Comparison of ENCODE assay signal across 8 cellular contexts in the genomic region with DNA sequence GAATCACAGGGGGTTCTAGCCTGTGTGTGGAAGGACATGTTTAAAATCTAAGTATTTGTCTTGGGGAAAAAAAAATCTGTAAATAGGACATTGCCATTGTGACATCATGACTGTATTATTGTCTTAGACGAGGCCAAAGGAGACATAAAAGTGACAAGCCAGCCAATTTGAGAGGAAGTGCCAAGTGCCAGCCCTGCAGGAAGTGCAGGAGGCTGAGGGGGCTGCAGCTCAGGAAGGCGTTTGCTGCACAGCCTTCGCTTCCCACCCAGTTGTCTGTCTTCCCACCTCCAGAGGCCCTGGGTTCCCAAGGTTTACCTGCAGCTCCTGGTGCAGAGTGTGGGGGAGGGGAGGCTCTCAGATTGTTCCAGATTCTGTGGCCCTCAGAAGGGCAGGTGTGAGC. TPM values are rescaled to one million over a fixed set of nuclear protein-coding genes. Genes with fewer than 3 reads are reported as not detected.
DNase-seq lines count a peak whose midpoint lies in the region; ATAC-seq and TF ChIP-seq lines count a peak whose summit lies in the region.

No MANE protein-coding gene starts in this region.

- H3K4me3 ChIP-seq in mesenchymal stem cell (ENCODE audit: insufficient read depth in 1 of 2, low read depth in 1 of 2, low read length in 2 of 2) = no peak overlapping the region
- H3K4me3 ChIP-seq in PC-3 (ENCODE audit: low read length) = no peak overlapping the region
- H3K4me3 ChIP-seq in WERI-Rb-1 (ENCODE audit: low read depth, low read length) = no peak overlapping the region

- no peaks in the 10 kb centered on the region for H3F3A ChIP-seq in PC-3 (ENCODE audit: low read length, unreplicated experiment)

- H2AFZ ChIP-seq in mesenchymal stem cell (ENCODE audit: low read depth, low read length) = no peak overlapping the region
- H2AFZ ChIP-seq in PC-3 (ENCODE audit: low read length) = no peak overlapping the region

- 67% methylated on average over 3 of the region's 3 CpGs for WGBS in mesenchymal stem cell

- H3K4ac ChIP-seq in mesenchymal stem cell (ENCODE audit: low read depth in 1 of 2, low read length in 2 of 2) = no peak overlapping the region

- H3K4me1 Mint-ChIP-seq in CD4-positive, alpha-beta T cell (ENCODE audit: low read depth) = peaks cover 84% of the 10 kb centered on the region
- H3K4me1 Mint-ChIP-seq in activated CD4-positive, alpha-beta memory T cell treated with anti-CD3 and anti-CD28 coated beads, Interleukin-2, amount 10 ng/mL, durations not matched to agents 7 days and 5 days = peaks cover 85% of the 10 kb centered on the region

- H3K27ac Mint-ChIP-seq in CD4-positive, alpha-beta T cell = peak overlapping the region; percentile 100
- peak overlapping the region; percentile 91 for H3K27ac Mint-ChIP-seq in activated CD4-positive, alpha-beta memory T cell treated with anti-CD3 and anti-CD28 coated beads, Interleukin-2, amount 10 ng/mL, durations not matched to agents 7 days and 5 days

- peak overlapping the region; percentile 99 for H3K4me3 Mint-ChIP-seq in CD4-positive, alpha-beta T cell
- H3K4me3 Mint-ChIP-seq in activated CD4-positive, alpha-beta memory T cell treated with anti-CD3 and anti-CD28 coated beads, Interleukin-2, amount 10 ng/mL, durations not matched to agents 7 days and 5 days = peak overlapping the region; percentile 89

- H3K27me3 Mint-ChIP-seq in CD4-positive, alpha-beta T cell = no peaks in the 10 kb centered on the region
- H3K27me3 Mint-ChIP-seq in activated CD4-positive, alpha-beta memory T cell treated with anti-CD3 and anti-CD28 coated beads, Interleukin-2, amount 10 ng/mL, durations not matched to agents 7 days and 5 days = no peaks in the 10 kb centered on the region

- H4K20me1 ChIP-seq in PC-3 (ENCODE audit: low read length) = no peaks in the 10 kb centered on the region

- no peak overlapping the region for H2BK15ac ChIP-seq in mesenchymal stem cell (ENCODE audit: low read depth, poor library complexity, severe bottlenecking)

- H3K9me3 Mint-ChIP-seq in CD4-positive, alpha-beta T cell = no peaks in the 10 kb centered on the region
- H3K9me3 Mint-ChIP-seq in activated CD4-positive, alpha-beta memory T cell treated with anti-CD3 and anti-CD28 coated beads, Interleukin-2, amount 10 ng/mL, durations not matched to agents 7 days and 5 days = no peaks in the 10 kb centered on the region

- CTCF ChIA-PET in CD4-positive, alpha-beta T cell (lab: Charles Lee) = interaction anchor here (2.1 kb wide), 1 partner anchor 10 kb away, joined by 6 read pairs; no protein-coding TSS in a partner anchor
- CTCF ChIA-PET in activated CD4-positive, alpha-beta memory T cell treated with anti-CD3 and anti-CD28 coated beads, Interleukin-2, amount 10 ng/mL, durations not matched to agents 7 days and 5 days (lab: Charles Lee) = interaction anchor here (0.8 to 5.5 kb wide), 7 partner anchors 11 to 398 kb away, joined by 3 to 34 read pairs (median 3); no protein-coding TSS in a partner anchor
- CTCF ChIA-PET in PC-3 (lab: Charles Lee) = no interaction called here

- peak overlapping the region; percentile 59 for H2BK120ac ChIP-seq in mesenchymal stem cell (ENCODE audit: low read depth, low read length)

- peak overlapping the region in 1 of 2 experiments; percentile 61 for H3K14ac ChIP-seq in mesenchymal stem cell (ENCODE audit: low read length in 2 of 2)

- peak overlapping the region in 1 of 2 experiments; percentile 70 for H3K18ac ChIP-seq in mesenchymal stem cell (ENCODE audit: low read depth in 1 of 2, low read length in 2 of 2)

- no TSS peak for BruUV-seq in PC-3 (replicated peaks; lab: Mats Ljungman, UMichigan)

- peak overlapping the region; percentile 18 to 65 for H2BK12ac ChIP-seq in mesenchymal stem cell (ENCODE audit: low read length in 2 of 2)

- H3K9me3 ChIP-seq in CD4-positive, alpha-beta T cell (ENCODE audit: control insufficient read depth, low read length) = no peaks in the 10 kb centered on the region
- H3K9me3 ChIP-seq in mesenchymal stem cell (ENCODE audit: control insufficient read depth, low read length) (no peaks in the 10 kb centered on the region), PC-3 (ENCODE audit: low read length) (no peaks in the 10 kb centered on the region), WERI-Rb-1 (ENCODE audit: severe bottlenecking) (no peaks in the 10 kb centered on the region)

- POLR2A ChIA-PET in CD4-positive, alpha-beta T cell (lab: Charles Lee) = interaction anchor here (0.7 to 6.3 kb wide), 9 partner anchors 9 to 479 kb away, joined by 3 to 77 read pairs (median 4); partner anchors contain the start of gene CYLD
- POLR2A ChIA-PET in activated CD4-positive, alpha-beta memory T cell treated with anti-CD3 and anti-CD28 coated beads, Interleukin-2, amount 10 ng/mL, durations not matched to agents 7 days and 5 days (lab: Charles Lee) = interaction anchor here (0.5 to 37.2 kb wide), 7 partner anchors 7 to 202 kb away, joined by 3 to 686 read pairs (median 3); partner anchors contain the start of genes ADCY7 and HEATR3
- POLR2A ChIA-PET in PC-3 (lab: Charles Lee; ENCODE audit: unreplicated experiment) = no interaction called here

- H3K27me3 ChIP-seq in CD4-positive, alpha-beta T cell (ENCODE audit: control insufficient read depth, insufficient read depth, low read length) = no peaks in the 10 kb centered on the region
- H3K27me3 ChIP-seq in mesenchymal stem cell (ENCODE audit: control insufficient read depth in 1 of 2, insufficient read depth in 1 of 2, low read length in 2 of 2) (no peaks in the 10 kb centered on the region), PC-3 (ENCODE audit: low read length) (no peaks in the 10 kb centered on the region), WERI-Rb-1 (ENCODE audit: insufficient read depth, low read depth, severe bottlenecking) (no peaks in the 10 kb centered on the region)

- intact Hi-C loops in CD4-positive, alpha-beta T cell (cut with DNase I, micrococcal nuclease) = loop anchor here (2.0 to 10.0 kb wide), 11 partner anchors 15 to 480 kb away; partner anchors contain the start of genes CYLD (in 1 of the 2), NKD1 (in 1 of the 2) and TENT4B (in 1 of the 2)
- intact Hi-C loops in PC-3 (cut with micrococcal nuclease) = no loop called here

- H2AK5ac ChIP-seq in mesenchymal stem cell (ENCODE audit: low read length, severe bottlenecking) = no peak overlapping the region

- H3K36me3 Mint-ChIP-seq in CD4-positive, alpha-beta T cell (ENCODE audit: low read depth) = peaks cover 51% of the 10 kb centered on the region
- H3K36me3 Mint-ChIP-seq in activated CD4-positive, alpha-beta memory T cell treated with anti-CD3 and anti-CD28 coated beads, Interleukin-2, amount 10 ng/mL, durations not matched to agents 7 days and 5 days (ENCODE audit: low read depth) = peaks cover 69% of the 10 kb centered on the region

- ATAC-seq in CD4-positive, alpha-beta T cell (ENCODE audit: poor library complexity) = peak; percentile 27
- ATAC-seq in PC-3 (no peak), HG03139 (IDR thresholded peaks at IDR 0.05; ENCODE audit: unreplicated experiment) (no peak)

- in situ Hi-C loops in KBM-7 (cut with MboI; ENCODE audit: low pct_unique_long_range_greater_than_20kb, low sequenced_read_pairs) = no loop called here

- H3K23ac ChIP-seq in mesenchymal stem cell (ENCODE audit: low read length in 2 of 2) = no peak overlapping the region

- H3K79me1 ChIP-seq in mesenchymal stem cell (replicated peaks; ENCODE audit: low read length, poor library complexity, severe bottlenecking) = peaks cover 10% of the 10 kb centered on the region

- peak in 5 of 10 experiments; percentile 19 to 42 (median 41) for DNase-seq in CD4-positive, alpha-beta T cell
- peak; percentile 39 for DNase-seq in KBM-7
- DNase-seq in activated CD4-positive, alpha-beta memory T cell treated with anti-CD3 and anti-CD28 coated beads, Interleukin-2, amount 10 ng/mL, durations not matched to agents 7 days and 5 days = peak; percentile 41
- no peak for DNase-seq in mesenchymal stem cell
- DNase-seq in PC-3 = no peak
- no peak for DNase-seq in WERI-Rb-1
- no peak for DNase-seq in DMS53 (lab: John Stamatoyannopoulos, UW)

- no peak overlapping the region for H4K91ac ChIP-seq in mesenchymal stem cell (ENCODE audit: low read length)

- H3K4me1 ChIP-seq in mesenchymal stem cell (ENCODE audit: control insufficient read depth, insufficient read depth, low read depth, low read length) (peaks cover 25% of the 10 kb centered on the region), PC-3 (ENCODE audit: insufficient read depth, low read length) (peaks cover 20% of the 10 kb centered on the region)

- H2BK5ac ChIP-seq in mesenchymal stem cell (ENCODE audit: low read depth, low read length, poor library complexity, severe bottlenecking) = no peak overlapping the region

- 0 out of 2 replicates have a peak, but pooled peaks cover 10% of the 10 kb centered on the region for H3K79me2 ChIP-seq in PC-3 (ENCODE audit: low read length)

- H3K4me2 ChIP-seq in mesenchymal stem cell (ENCODE audit: low read length, poor library complexity, severe bottlenecking) (no peak overlapping the region), PC-3 (ENCODE audit: low read length) (no peak overlapping the region)

- H3K36me3 ChIP-seq in mesenchymal stem cell (ENCODE audit: control insufficient read depth in 1 of 2, insufficient read depth in 2 of 2, low read depth in 1 of 2, low read length in 2 of 2) = peaks cover 0 to 11% of the 10 kb centered on the region in 2 experiments
- no peaks in the 10 kb centered on the region for H3K36me3 ChIP-seq in PC-3 (ENCODE audit: low read depth, low read length)
- no peaks in the 10 kb centered on the region for H3K36me3 ChIP-seq in WERI-Rb-1

- H3K9me2 ChIP-seq in PC-3 (replicated peaks; ENCODE audit: low read length) = no peaks in the 10 kb centered on the region

- H4K8ac ChIP-seq in mesenchymal stem cell (ENCODE audit: low read length) = peak overlapping the region; percentile 45

- TF ChIP-seq CTCF in CD4-positive, alpha-beta T cell (IDR thresholded peaks at IDR 0.05) = no peak
- TF ChIP-seq CTCF in PC-3 (conservative IDR thresholded peaks at IDR 0.05; ENCODE audit: low read depth, low read length) = no peak
- no peak for TF ChIP-seq CTCF in WERI-Rb-1 (IDR thresholded peaks at IDR 0.05; ENCODE audit: low read depth, low read length)

- H3K27ac ChIP-seq in CD4-positive, alpha-beta T cell (ENCODE audit: low read depth, low read length) = peak overlapping the region; percentile 97
- H3K27ac ChIP-seq in mesenchymal stem cell (ENCODE audit: low read length, poor library complexity, severe bottlenecking) (no peak overlapping the region), PC-3 (ENCODE audit: low read length) (no peak overlapping the region), WERI-Rb-1 (no peak overlapping the region)

- H3K9ac ChIP-seq in mesenchymal stem cell (ENCODE audit: low read length) = no peak overlapping the region
- H3K9ac ChIP-seq in PC-3 (ENCODE audit: low read length) = no peak overlapping the region

RNA-seq across cellular contexts. Expression of gene ADCY7, which starts 1.3 kb away (rescaled TPM):
- total RNA-seq in CD4-positive, alpha-beta T cell = 100 to 1,000 TPM; 136 to 147 TPM
- 100 to 1,000 TPM; 266 to 270 TPM for total RNA-seq in activated CD4-positive, alpha-beta memory T cell treated with anti-CD3 and anti-CD28 coated beads, Interleukin-2, amount 10 ng/mL, durations not matched to agents 7 days and 5 days
- polyA plus RNA-seq in mesenchymal stem cell (2013, experiment 1 of 2) = 6.2 TPM
- 6.4 TPM for polyA plus RNA-seq in mesenchymal stem cell (2013, experiment 2 of 2)
- total RNA-seq in PC-3 (2014; rRNA removed) = 13.1 and 14.1 TPM in 2 replicates

Comparison
In these comparisons a context has a peak if more than half of its experiments do, and no peak if none do; other contexts are left out.
1. DNase-seq: peak in KBM-7 (single experiment) and activated CD4-positive, alpha-beta memory T cell treated with anti-CD3 and anti-CD28 coated beads, Interleukin-2, amount 10 ng/mL, durations not matched to agents 7 days and 5 days (single experiment); none in mesenchymal stem cell (single experiment), PC-3 (single experiment), WERI-Rb-1 (single experiment) and DMS53 (single experiment).